Comparison of ENCODE assay signal across 30 cellular contexts in the genomic region with DNA sequence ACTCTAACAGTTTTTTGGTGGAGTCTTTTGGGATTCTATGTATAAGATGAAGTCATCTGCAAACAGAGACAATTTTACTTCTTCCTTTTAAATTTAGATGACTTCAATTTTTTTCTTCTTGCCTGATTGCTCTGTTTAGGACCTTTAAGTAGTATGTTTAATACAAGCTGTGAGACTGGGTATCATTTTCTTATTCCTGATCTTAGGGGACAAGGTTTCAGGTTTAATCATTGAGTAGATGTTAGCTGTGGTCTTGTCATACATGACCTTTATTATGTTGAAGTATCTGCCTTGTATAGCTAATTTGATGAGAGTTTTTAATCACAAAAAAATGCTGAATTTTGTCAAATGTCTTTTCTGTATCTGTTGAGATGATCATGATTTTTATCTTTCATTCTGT. TPM values are rescaled to one million over a fixed set of nuclear protein-coding genes. Genes with fewer than 3 reads are reported as not detected.
"Had no signal": no experiment of that assay in that cellular context is flagged by ENCODE, and none has a peak within 500 bp of the region (broad histone marks: within the 10 kb centered on the region; RNA-seq: fewer than 3 reads in every experiment).

No MANE protein-coding gene starts in this region.

- H3K9me3 ChIP-seq: ascending aorta, body of pancreas, MG63, Peyer's patch, SJCRH30, SK-N-SH had no signal

- H3K9me3 Mint-ChIP-seq: activated T-helper 1 cell treated with anti-CD3 and anti-CD28 coated beads, Interleukin-12 subunit alpha, Interleukin-12 subunit beta, Interleukin-2, Interleukin-4 antibody, amounts not matched to agents 30 ng/mL and 10 ng/mL and 1 ng/mL, durations not matched to agents 14 hours and 24 hours and 36 hours had no signal

- H3K4me2 ChIP-seq: SK-N-SH had no signal

- H3K27me3 ChIP-seq: ascending aorta, body of pancreas, MG63, Peyer's patch, SJCRH30 had no signal

- H3K9ac ChIP-seq: SK-N-SH had no signal

- H3K36me3 ChIP-seq: ascending aorta, MG63, Peyer's patch, SJCRH30 had no signal

- DNase-seq: activated CD4-positive, alpha-beta T cell treated with anti-CD3 and anti-CD28 coated beads for 48 hours; activated CD4-positive, alpha-beta T cell treated with anti-CD3 and anti-CD28 coated beads, Interleukin-2, amount 50 U/mL, for 48 hours; activated CD8-positive, alpha-beta memory T cell treated with anti-CD3 and anti-CD28 coated beads, Interleukin-2, amount 50 U/mL, for 4 hours; activated effector memory CD4-positive, alpha-beta T cell treated with anti-CD3 and anti-CD28 coated beads, Interleukin-2, amount 50 U/mL, for 16 hours; activated naive CD4-positive, alpha-beta T cell treated with Interleukin-2 at 50 U/mL for 16 hours; amniotic stem cell; body of pancreas; central memory CD4-positive, alpha-beta T cell; MG63; MV-4-11; NCI-H1092 treated with DMSO at 0.1 percent for 48 hours; NCI-H1436; NCI-H187; NCI-H2081; NCI-H510A treated with DMSO at 0.1 percent for 48 hours; NCI-H69; NK-92 treated with Interleukin-12 subunit alpha and Interleukin-12 subunit beta, amount 100 ng/mL, for 24 hours; Peyer's patch; Right ventricle myocardium superior; SJCRH30; SK-N-SH; T-helper 1 cell had no signal

- H3K27ac ChIP-seq: ascending aorta, body of pancreas, Peyer's patch, RWPE1, SJCRH30, VCaP had no signal

- H3K27ac Mint-ChIP-seq: activated T-helper 1 cell treated with anti-CD3 and anti-CD28 coated beads, Interleukin-12 subunit alpha, Interleukin-12 subunit beta, Interleukin-2, Interleukin-4 antibody, amounts not matched to agents 30 ng/mL and 10 ng/mL and 1 ng/mL, durations not matched to agents 14 hours and 24 hours and 36 hours had no signal

- H3K4me3 Mint-ChIP-seq: activated T-helper 1 cell treated with anti-CD3 and anti-CD28 coated beads, Interleukin-12 subunit alpha, Interleukin-12 subunit beta, Interleukin-2, Interleukin-4 antibody, amounts not matched to agents 30 ng/mL and 10 ng/mL and 1 ng/mL, durations not matched to agents 14 hours and 24 hours and 36 hours had no signal

- H3K9me2 ChIP-seq: SK-N-SH had no signal

- H3K4me3 ChIP-seq: ascending aorta, body of pancreas, MG63, Peyer's patch, SJCRH30 had no signal

- H3K4me1 ChIP-seq: ascending aorta, body of pancreas, Peyer's patch, SJCRH30 had no signal

- ATAC-seq: body of pancreas had no signal

RNA-seq across cellular contexts. Expression of a gene that starts 20.6 kb away (rescaled TPM):
- total RNA-seq: ascending aorta had no signal

RNA-seq across cellular contexts. Expression of a gene that starts 51.5 kb away (rescaled TPM):
- total RNA-seq: activated CD8-positive, alpha-beta memory T cell treated with anti-CD3 and anti-CD28 coated beads for 36 hours; activated T-helper 1 cell treated with anti-CD3 and anti-CD28 coated beads, Interleukin-12 subunit alpha, Interleukin-12 subunit beta, Interleukin-2, Interleukin-4 antibody, amounts not matched to agents 30 ng/mL and 10 ng/mL and 1 ng/mL, durations not matched to agents 14 hours and 24 hours and 36 hours; ascending aorta; body of pancreas; bronchial epithelial cell; chondrocyte; Peyer's patch; Right ventricle myocardium superior; SJCRH30; T-helper 2 cell treated with Interferon-gamma antibody and Interleukin-4, amounts not matched to agents 100 ng/mL and 5 ng/mL, for 36 hours had no signal
